ENCODE assay signal across 13 cellular contexts in genomic region chr1:160621633-160622413, GRCh38. TPM values are rescaled to one million over a fixed set of nuclear protein-coding genes. Genes with fewer than 3 reads are reported as not detected.
DNase-seq lines count a peak whose midpoint lies in the region; ATAC-seq and TF ChIP-seq lines count a peak whose summit lies in the region.
"Had no signal": no experiment of that assay in that cellular context is flagged by ENCODE, and none has a peak within 500 bp of the region (broad histone marks: within the 10 kb centered on the region; RNA-seq: fewer than 3 reads in every experiment).

No MANE protein-coding gene starts in this region.

- no peak for ATAC-seq in activated CD4-positive, alpha-beta T cell treated with anti-CD3 and anti-CD28 coated beads for 36 hours
- no peak for ATAC-seq in activated CD8-positive, alpha-beta T cell treated with anti-CD3 and anti-CD28 coated beads for 36 hours
- ATAC-seq in naive thymus-derived CD4-positive, alpha-beta T cell = no peak
- ATAC-seq in Right ventricle myocardium inferior = no peak

- POLR2A ChIA-PET in activated CD4-positive, alpha-beta T cell treated with anti-CD3 and anti-CD28 coated beads for 36 hours (lab: Charles Lee) = interaction anchor here (0.6 to 1.7 kb wide), 3 partner anchors 9 to 54 kb away, joined by 4 to 6 read pairs (median 4); no protein-coding TSS in a partner anchor
- POLR2A ChIA-PET in activated CD8-positive, alpha-beta T cell treated with anti-CD3 and anti-CD28 coated beads for 36 hours (lab: Charles Lee) = interaction anchor here (1.5 to 2.8 kb wide), 4 partner anchors 9 to 89 kb away, joined by 3 to 15 read pairs (median 6); partner anchors contain the start of genes CD48 and SLAMF1
- POLR2A ChIA-PET in naive thymus-derived CD4-positive, alpha-beta T cell (lab: Charles Lee) = interaction anchor here (1.0 to 3.7 kb wide), 2 partner anchors 24 to 59 kb away, joined by 3 to 13 read pairs; partner anchors contain the start of gene SLAMF1

- H3K27me3 ChIP-seq in naive thymus-derived CD4-positive, alpha-beta T cell (ENCODE audit: control insufficient read depth in 2 of 2, insufficient read depth in 2 of 2, low read length in 2 of 2) = no peaks in the 10 kb centered on the region

- H3K4me1 ChIP-seq in naive thymus-derived CD4-positive, alpha-beta T cell (ENCODE audit: control insufficient read depth in 2 of 2, insufficient read depth in 2 of 2, low read length in 2 of 2) = peaks cover 53% of the 10 kb centered on the region in 2 donors

- peak overlapping the region; percentile 38 for H3K4me3 Mint-ChIP-seq in activated CD4-positive, alpha-beta T cell treated with anti-CD3 and anti-CD28 coated beads for 36 hours
- peak overlapping the region; percentile 15 for H3K4me3 Mint-ChIP-seq in activated CD8-positive, alpha-beta T cell treated with anti-CD3 and anti-CD28 coated beads for 36 hours
- H3K4me3 Mint-ChIP-seq in naive thymus-derived CD4-positive, alpha-beta T cell = peak overlapping the region in 4 of 10 donors; percentile 16 to 64 (median 44)

- CTCF ChIA-PET in activated CD4-positive, alpha-beta T cell treated with anti-CD3 and anti-CD28 coated beads for 36 hours (lab: Charles Lee) = interaction anchor here (0.6 to 4.0 kb wide), 8 partner anchors 10 to 666 kb away, joined by 3 to 25 read pairs (median 4); partner anchors contain the start of gene SLAMF1
- CTCF ChIA-PET in activated CD8-positive, alpha-beta T cell treated with anti-CD3 and anti-CD28 coated beads for 36 hours (lab: Charles Lee) = interaction anchor here (0.6 to 2.6 kb wide), 10 partner anchors 8 to 77 kb away, joined by 3 to 10 read pairs (median 4); partner anchors contain the start of gene SLAMF1
- CTCF ChIA-PET in naive thymus-derived CD4-positive, alpha-beta T cell (lab: Charles Lee) = interaction anchor here (0.7 to 1.5 kb wide), 5 partner anchors 13 to 201 kb away, joined by 3 to 10 read pairs (median 3); no protein-coding TSS in a partner anchor

- H3K36me3 ChIP-seq in naive thymus-derived CD4-positive, alpha-beta T cell (ENCODE audit: control insufficient read depth in 2 of 3, insufficient read depth in 3 of 3, low read length in 3 of 3) = peaks cover 4 to 17% (median 10%) of the 10 kb centered on the region in 3 experiments
- H3K36me3 ChIP-seq: thoracic aorta had no signal

- no peaks in the 10 kb centered on the region for H3K27me3 Mint-ChIP-seq in activated CD4-positive, alpha-beta T cell treated with anti-CD3 and anti-CD28 coated beads for 36 hours
- H3K27me3 Mint-ChIP-seq in activated CD8-positive, alpha-beta T cell treated with anti-CD3 and anti-CD28 coated beads for 36 hours = no peaks in the 10 kb centered on the region
- no peaks in the 10 kb centered on the region for H3K27me3 Mint-ChIP-seq in naive thymus-derived CD4-positive, alpha-beta T cell

- intact Hi-C loops in activated CD4-positive, alpha-beta T cell treated with anti-CD3 and anti-CD28 coated beads for 36 hours (cut with DNase I, micrococcal nuclease) = loop anchor here (2.0 to 5.0 kb wide), 2 partner anchors 53 to 360 kb away; partner anchors contain the start of gene DCAF8 (in 1 of the 2)
- intact Hi-C loops in activated CD8-positive, alpha-beta T cell treated with anti-CD3 and anti-CD28 coated beads for 36 hours (cut with micrococcal nuclease) = no loop called here
- intact Hi-C loops in naive thymus-derived CD4-positive, alpha-beta T cell (cut with micrococcal nuclease) = loop anchor here in 1 of 2 donors (1.0 to 2.0 kb wide), 2 partner anchors 7 to 17 kb away; no protein-coding TSS in a partner anchor
- intact Hi-C loops in Right ventricle myocardium inferior (cut with DNase I) = no loop called here

- peaks cover 84% of the 10 kb centered on the region for H3K4me1 Mint-ChIP-seq in activated CD4-positive, alpha-beta T cell treated with anti-CD3 and anti-CD28 coated beads for 36 hours
- H3K4me1 Mint-ChIP-seq in activated CD8-positive, alpha-beta T cell treated with anti-CD3 and anti-CD28 coated beads for 36 hours (ENCODE audit: low read depth) = peaks cover 82% of the 10 kb centered on the region
- H3K4me1 Mint-ChIP-seq in naive thymus-derived CD4-positive, alpha-beta T cell = peaks cover 56 to 92% (median 84%) of the 10 kb centered on the region in 7 donors

- peaks cover 88% of the 10 kb centered on the region for H3K36me3 Mint-ChIP-seq in activated CD4-positive, alpha-beta T cell treated with anti-CD3 and anti-CD28 coated beads for 36 hours (ENCODE audit: low read depth)
- H3K36me3 Mint-ChIP-seq in activated CD8-positive, alpha-beta T cell treated with anti-CD3 and anti-CD28 coated beads for 36 hours (ENCODE audit: low read depth) = peaks cover 83% of the 10 kb centered on the region
- H3K36me3 Mint-ChIP-seq in naive thymus-derived CD4-positive, alpha-beta T cell = peaks cover 12 to 77% (median 64%) of the 10 kb centered on the region in 5 donors

- peaks cover 7% of the 10 kb centered on the region for H3K9me3 Mint-ChIP-seq in activated CD4-positive, alpha-beta T cell treated with anti-CD3 and anti-CD28 coated beads for 36 hours (ENCODE audit: low read depth)
- peaks cover 7% of the 10 kb centered on the region for H3K9me3 Mint-ChIP-seq in activated CD8-positive, alpha-beta T cell treated with anti-CD3 and anti-CD28 coated beads for 36 hours
- peaks cover 0 to 8% (median 0%) of the 10 kb centered on the region in 11 donors for H3K9me3 Mint-ChIP-seq in naive thymus-derived CD4-positive, alpha-beta T cell

- H3K27ac Mint-ChIP-seq in activated CD4-positive, alpha-beta T cell treated with anti-CD3 and anti-CD28 coated beads for 36 hours = peak overlapping the region; percentile 99
- peak overlapping the region; percentile 98 for H3K27ac Mint-ChIP-seq in activated CD8-positive, alpha-beta T cell treated with anti-CD3 and anti-CD28 coated beads for 36 hours
- H3K27ac Mint-ChIP-seq in naive thymus-derived CD4-positive, alpha-beta T cell = peak overlapping the region; percentile 34 to 98 (median 59)

- H3K9me3 ChIP-seq in naive thymus-derived CD4-positive, alpha-beta T cell (ENCODE audit: control insufficient read depth in 2 of 3, low read length in 3 of 3) = no peaks in the 10 kb centered on the region
- H3K9me3 ChIP-seq: thoracic aorta had no signal

- no peak for TF ChIP-seq CTCF in activated CD8-positive, alpha-beta T cell treated with anti-CD3 and anti-CD28 coated beads for 36 hours (IDR thresholded peaks at IDR 0.05)
- TF ChIP-seq CTCF in foreskin fibroblast (IDR thresholded peaks at IDR 0.05; ENCODE audit: low read depth, low read length) = no peak

- H3K4me3 ChIP-seq in naive thymus-derived CD4-positive, alpha-beta T cell (ENCODE audit: low read length) = no peak overlapping the region
- no peak overlapping the region for H3K4me3 ChIP-seq in foreskin fibroblast (ENCODE audit: low read depth in 1 of 2, low read length in 2 of 2)
- H3K4me3 ChIP-seq: thoracic aorta had no signal

- DNase-seq in activated CD4-positive, alpha-beta T cell treated with anti-CD3 and anti-CD28 coated beads for 36 hours = peak; percentile 56
- no peak for DNase-seq in activated CD4-positive, alpha-beta T cell treated with anti-CD3 and anti-CD28 coated beads for 4 hours
- DNase-seq in HS-27A (ENCODE audit: low read depth) = peak; percentile 5
- peak; percentile 51 for DNase-seq in activated CD8-positive, alpha-beta T cell treated with anti-CD3 and anti-CD28 coated beads for 36 hours
- no peak for DNase-seq in naive thymus-derived CD4-positive, alpha-beta T cell
- no peak for DNase-seq in NCI-H187 treated with DMSO at 0.1 percent for 48 hours (lab: John Stamatoyannopoulos, UW)
- no peak for DNase-seq in foreskin fibroblast
- no peak for DNase-seq in Right ventricle myocardium inferior (ENCODE audit: missing footprints)
- DNase-seq: activated effector memory CD4-positive, alpha-beta T cell treated with anti-CD3 and anti-CD28 coated beads, Interleukin-2, amount 50 U/mL, for 16 hours; cerebellar nuclear complex had no signal

- H3K27ac ChIP-seq in naive thymus-derived CD4-positive, alpha-beta T cell (ENCODE audit: low read depth, low read length) = no peak overlapping the region
- H3K27ac ChIP-seq: 22Rv1, thoracic aorta had no signal

RNA-seq across cellular contexts. Expression of gene SLAMF1, which starts 25.0 kb away (rescaled TPM):
- 100 to 1,000 TPM; 103 to 108 TPM for total RNA-seq in activated CD4-positive, alpha-beta T cell treated with anti-CD3 and anti-CD28 coated beads for 36 hours
- 10 to 100 TPM; 65.9 to 67.8 TPM for total RNA-seq in activated CD8-positive, alpha-beta T cell treated with anti-CD3 and anti-CD28 coated beads for 36 hours
- total RNA-seq in naive thymus-derived CD4-positive, alpha-beta T cell = 10 to 100 TPM; 18.3 to 90.3 (median 31.9) TPM
- polyA plus RNA-seq in naive thymus-derived CD4-positive, alpha-beta T cell = 10 to 100 TPM; 14.6 to 17.4 TPM
- 0.24 TPM for total RNA-seq in Right ventricle myocardium inferior
- total RNA-seq: MCF 10A had no signal

RNA-seq across cellular contexts. Expression of gene CD84, which starts 42.5 kb away (rescaled TPM):
- total RNA-seq in activated CD4-positive, alpha-beta T cell treated with anti-CD3 and anti-CD28 coated beads for 36 hours = 10 to 100 TPM; 14.8 to 17.8 TPM
- total RNA-seq in activated CD8-positive, alpha-beta T cell treated with anti-CD3 and anti-CD28 coated beads for 36 hours = 10 to 100 TPM; 18.1 to 20.1 TPM
- 10 to 100 TPM; 25.1 to 40.7 (median 32.3) TPM for total RNA-seq in naive thymus-derived CD4-positive, alpha-beta T cell
- polyA plus RNA-seq in naive thymus-derived CD4-positive, alpha-beta T cell = 10 to 100 TPM in 1 of 2 donors, 1 to 10 TPM in 1; 7.4 to 11.3 TPM
- 3.4 TPM for total RNA-seq in Right ventricle myocardium inferior
- total RNA-seq: MCF 10A had no signal

Comparison
In these comparisons a context has a peak if more than half of its experiments do, and no peak if none do; other contexts are left out.
1. DNase-seq: peak in activated CD4-positive, alpha-beta T cell treated with anti-CD3 and anti-CD28 coated beads for 36 hours (single experiment), HS-27A (single experiment) and activated CD8-positive, alpha-beta T cell treated with anti-CD3 and anti-CD28 coated beads for 36 hours (single experiment); none in activated CD4-positive, alpha-beta T cell treated with anti-CD3 and anti-CD28 coated beads for 4 hours (0 of 2), naive thymus-derived CD4-positive, alpha-beta T cell (0 of 9), NCI-H187 treated with DMSO at 0.1 percent for 48 hours (single experiment), foreskin fibroblast (0 of 2) and Right ventricle myocardium inferior (single experiment).
2. RNA of gene SLAMF1, which starts 25.0 kb away (total RNA-seq): 103 to 108 TPM in activated CD4-positive, alpha-beta T cell treated with anti-CD3 and anti-CD28 coated beads for 36 hours, 65.9 to 67.8 TPM in activated CD8-positive, alpha-beta T cell treated with anti-CD3 and anti-CD28 coated beads for 36 hours and 18.3 to 90.3 TPM in naive thymus-derived CD4-positive, alpha-beta T cell; 0.24 TPM in Right ventricle myocardium inferior (single experiment); every median in the first group is over 10 times any median in the second.
3. intact Hi-C loops: an anchor here in activated CD4-positive, alpha-beta T cell treated with anti-CD3 and anti-CD28 coated beads for 36 hours (2.0 to 5.0 kb wide); none called in activated CD8-positive, alpha-beta T cell treated with anti-CD3 and anti-CD28 coated beads for 36 hours and Right ventricle myocardium inferior.
4. Peak in every context shown above with its lines, with median percentiles within 50 percentile points of each other: H3K27ac Mint-ChIP-seq.